Comparison of ENCODE assay signal across 10 cellular contexts in the genomic region with DNA sequence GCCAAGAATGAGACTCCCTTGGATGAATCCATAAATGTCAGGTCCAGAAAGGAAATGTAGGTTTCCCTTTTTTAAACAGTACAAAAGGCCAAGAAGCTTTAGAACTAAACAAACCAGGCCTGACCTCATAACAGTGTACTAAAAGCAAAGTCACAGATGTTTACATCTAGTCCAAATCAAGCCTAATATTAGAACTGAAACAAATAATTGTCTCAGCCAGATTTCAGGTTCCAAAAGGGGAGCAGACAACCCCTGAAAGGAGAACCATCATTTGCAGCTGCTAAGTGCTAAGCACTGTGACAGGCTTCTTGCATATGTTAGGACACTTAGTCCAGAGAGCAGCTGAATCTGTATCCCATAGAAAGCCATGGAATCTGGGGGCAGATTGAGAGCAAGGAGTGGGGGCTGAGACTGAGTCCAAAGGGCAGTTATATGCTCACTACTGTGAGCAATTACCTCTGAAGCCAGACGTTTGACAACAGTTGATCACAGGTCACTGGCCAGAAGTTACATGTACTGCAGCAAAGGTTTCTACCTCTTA.
A peak's percentile ranks its signal among the peaks of the same experiment; 100 is the strongest.
DNase-seq lines count a peak whose midpoint lies in the region; ATAC-seq and TF ChIP-seq lines count a peak whose summit lies in the region.
"Had no signal": no experiment of that assay in that cellular context is flagged by ENCODE, and none has a peak within 500 bp of the region (broad histone marks: within the 10 kb centered on the region; RNA-seq: fewer than 3 reads in every experiment).

No MANE protein-coding gene starts in this region.

- H3K4me3 ChIP-seq in fibroblast of villous mesenchyme (ENCODE audit: low read depth, low read length) = no peak overlapping the region
- no peak overlapping the region for H3K4me3 ChIP-seq in thyroid gland (replicated peaks in 1 of 3)

- H3K36me3 ChIP-seq in thyroid gland = no peaks in the 10 kb centered on the region

- DNase-seq in fibroblast of villous mesenchyme (ENCODE audit: low read depth) = peak; percentile 75
- no peak for DNase-seq in thyroid gland
- DNase-seq in HT-29 (ENCODE audit: low spot score) = no peak
- no peak for DNase-seq in NCI-H2081 (lab: John Stamatoyannopoulos, UW)
- DNase-seq in globus pallidus (ENCODE audit: low spot score) = no peak
- DNase-seq in ACHN = no peak
- DNase-seq: NCI-H187 had no signal

- no peaks in the 10 kb centered on the region for H3K9me3 ChIP-seq in thyroid gland

- no peak for TF ChIP-seq CTCF in fibroblast of villous mesenchyme (IDR thresholded peaks at IDR 0.05; ENCODE audit: insufficient read depth, low read depth, low read length)
- TF ChIP-seq CTCF in thyroid gland (IDR thresholded peaks at IDR 0.05) = no peak

- peaks cover 39 to 46% of the 10 kb centered on the region in 2 donors for H3K4me1 ChIP-seq in thyroid gland

- no peaks in the 10 kb centered on the region for H3K27me3 ChIP-seq in thyroid gland

- ATAC-seq in GM19452 (IDR thresholded peaks at IDR 0.05; ENCODE audit: unreplicated experiment) = peak; percentile 75
- ATAC-seq in HG03103 (IDR thresholded peaks at IDR 0.05; ENCODE audit: low read depth, unreplicated experiment) = peak; percentile 61
- ATAC-seq: activated T-helper 17 cell treated with anti-CD3 and anti-CD28 coated beads, Interleukin-2, amount 50 U/mL, for 72 hours had no signal

- peak overlapping the region; percentile 65 to 84 (median 73) for H3K27ac ChIP-seq in thyroid gland

- no peak for TF ChIP-seq POLR2A in thyroid gland (IDR thresholded peaks at IDR 0.05)

- intact Hi-C loops in thyroid gland (cut with DNase I) = no loop called here

- in situ Hi-C loops in ACHN (cut with HindIII; ENCODE audit: low pct_ligation_motif_present, low pct_unique_long_range_greater_than_20kb, low sequenced_read_pairs) = no loop called here

- WGBS in thyroid gland, 2 donors = 16% methylated on average over 1 of the region's 1 CpG
